ENCODE assay signal across 32 cellular contexts in genomic region chr1:202182040-202182877, GRCh38. TPM values are rescaled to one million over a fixed set of nuclear protein-coding genes. Genes with fewer than 3 reads are reported as not detected.
"Had no signal": no experiment of that assay in that cellular context is flagged by ENCODE, and none has a peak within 500 bp of the region (broad histone marks: within the 10 kb centered on the region; RNA-seq: fewer than 3 reads in every experiment).

No MANE protein-coding gene starts in this region.

- H3K27me3 Mint-ChIP-seq: activated naive CD4-positive, alpha-beta T cell treated with anti-CD3 and anti-CD28 coated beads, Interleukin-2, amount 50 U/mL, for 24 hours; central memory CD8-positive, alpha-beta T cell had no signal

- DNase-seq: activated CD4-positive, alpha-beta T cell treated with anti-CD3 and anti-CD28 coated beads for 48 hours; activated CD4-positive, alpha-beta T cell treated with anti-CD3 and anti-CD28 coated beads, Interleukin-2, amount 50 U/mL, for 4 hours; activated CD4-positive, CD25-positive, alpha-beta regulatory T cell treated with anti-CD3 and anti-CD28 coated beads, Interleukin-2, amount 50 U/mL, for 72 hours; activated CD8-positive, alpha-beta memory T cell treated with anti-CD3 and anti-CD28 coated beads, Interleukin-2, amount 50 U/mL, for 48 hours; activated effector memory CD4-positive, alpha-beta T cell treated with Interleukin-2 at 50 U/mL for 16 hours; activated naive CD4-positive, alpha-beta T cell; activated T-cell treated with anti-CD3 and anti-CD28 coated beads, Interleukin-2, amount 50 U/mL, for 1 hour; amygdala; MG63; MV-4-11; NCI-H1092 treated with DMSO at 0.1 percent for 48 hours; NCI-H1417 treated with DMSO at 0.1 percent for 48 hours; NCI-H1694; NCI-H2029; NCI-H2107; NCI-H2171 treated with DMSO at 0.1 percent for 48 hours; NCI-H226; NCI-H526; NCI-H774; SHP77; SW 1271; T-helper 17 cell; T-helper 9 cell had no signal

- H3K27ac Mint-ChIP-seq: activated naive CD4-positive, alpha-beta T cell treated with anti-CD3 and anti-CD28 coated beads, Interleukin-2, amount 50 U/mL, for 24 hours; activated T-helper 1 cell treated with anti-CD3 and anti-CD28 coated beads, Interleukin-12 subunit alpha, Interleukin-12 subunit beta, Interleukin-2, Interleukin-4 antibody, amounts not matched to agents 30 ng/mL and 10 ng/mL and 1 ng/mL, durations not matched to agents 14 hours and 24 hours and 36 hours; T-helper 17 cell; WTC11 had no signal

- ATAC-seq: SK-N-SH treated with all-trans-retinoic acid at 6 μM for 48 hours, T-helper 17 cell, WTC11 had no signal

- H3K4me3 Mint-ChIP-seq: activated naive CD4-positive, alpha-beta T cell treated with anti-CD3 and anti-CD28 coated beads, Interleukin-2, amount 50 U/mL, for 24 hours; activated T-helper 1 cell treated with anti-CD3 and anti-CD28 coated beads, Interleukin-12 subunit alpha, Interleukin-12 subunit beta, Interleukin-2, Interleukin-4 antibody, amounts not matched to agents 30 ng/mL and 10 ng/mL and 1 ng/mL, durations not matched to agents 14 hours and 24 hours and 36 hours; brain; central memory CD8-positive, alpha-beta T cell; T-helper 17 cell; WTC11 had no signal

- H3K9me3 Mint-ChIP-seq: activated naive CD4-positive, alpha-beta T cell treated with anti-CD3 and anti-CD28 coated beads, Interleukin-2, amount 50 U/mL, for 24 hours; activated T-helper 1 cell treated with anti-CD3 and anti-CD28 coated beads, Interleukin-12 subunit alpha, Interleukin-12 subunit beta, Interleukin-2, Interleukin-4 antibody, amounts not matched to agents 30 ng/mL and 10 ng/mL and 1 ng/mL, durations not matched to agents 14 hours and 24 hours and 36 hours; brain; central memory CD8-positive, alpha-beta T cell; WTC11 had no signal

- H3K36me3 Mint-ChIP-seq: activated naive CD4-positive, alpha-beta T cell treated with anti-CD3 and anti-CD28 coated beads, Interleukin-2, amount 50 U/mL, for 24 hours; brain; WTC11 had no signal

RNA-seq across cellular contexts. Expression of gene LGR6, which starts 11.3 kb away (rescaled TPM):
- total RNA-seq: activated T-helper 1 cell treated with anti-CD3 and anti-CD28 coated beads, Interleukin-12 subunit alpha, Interleukin-12 subunit beta, Interleukin-2, Interleukin-4 antibody, amounts not matched to agents 30 ng/mL and 10 ng/mL and 1 ng/mL, durations not matched to agents 14 hours and 24 hours and 36 hours; SJSA1 had no signal

RNA-seq across cellular contexts. Expression of gene PTPN7, which starts 21.9 kb away (rescaled TPM):
- total RNA-seq: NCI-H460, SJSA1 had no signal

RNA-seq across cellular contexts. Expression of gene GPR37L1, which starts 59.5 kb away (rescaled TPM):
- total RNA-seq: activated T-helper 1 cell treated with anti-CD3 and anti-CD28 coated beads, Interleukin-12 subunit alpha, Interleukin-12 subunit beta, Interleukin-2, Interleukin-4 antibody, amounts not matched to agents 30 ng/mL and 10 ng/mL and 1 ng/mL, durations not matched to agents 14 hours and 24 hours and 36 hours; astrocyte; NCI-H460; T-helper 17 cell had no signal
